ENCODE assay signal across 9 cellular contexts in the genomic region with DNA sequence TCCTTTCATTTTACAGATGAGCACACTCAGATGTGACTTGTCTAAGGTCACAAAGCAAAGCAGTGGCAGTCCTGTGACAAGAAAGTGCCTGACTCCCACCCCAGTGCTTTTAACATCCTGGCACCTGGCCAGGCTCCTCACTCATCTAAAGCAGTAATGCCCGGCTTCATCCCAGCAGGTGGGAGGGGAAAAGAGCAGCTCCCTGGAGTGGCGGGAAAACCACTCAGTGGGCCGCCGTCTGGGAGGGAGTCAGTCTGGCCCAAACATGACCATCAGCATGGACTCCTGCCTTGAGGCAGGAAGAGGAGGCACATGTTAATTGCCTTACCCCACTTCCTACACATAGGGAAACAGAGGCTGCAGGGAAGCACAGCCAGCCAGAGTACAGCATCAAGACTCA. TPM values are rescaled to one million over a fixed set of nuclear protein-coding genes. Genes with fewer than 3 reads are reported as not detected.
DNase-seq lines count a peak whose midpoint lies in the region; TF ChIP-seq lines count a peak whose summit lies in the region.
"Had no signal": no experiment of that assay in that cellular context is flagged by ENCODE, and none has a peak within 500 bp of the region (broad histone marks: within the 10 kb centered on the region; RNA-seq: fewer than 3 reads in every experiment).

No MANE protein-coding gene starts in this region.

- H4K20me1 ChIP-seq in BLaER1 = peaks cover 36% of the 10 kb centered on the region

- DNase-seq in NT2/D1 (ENCODE audit: low read depth, low spot score) = no peak
- peak; percentile 50 for DNase-seq in glomerular visceral epithelial cell (ENCODE audit: extremely low spot score)
- DNase-seq in superior temporal gyrus (ENCODE audit: extremely low spot score) = no peak
- DNase-seq in testis = no peak
- no peak for DNase-seq in T1000 (lab: John Stamatoyannopoulos, UW)
- DNase-seq in mucosa of gallbladder (ENCODE audit: low spot score) = no peak
- DNase-seq: activated CD4-positive, alpha-beta T cell treated with anti-CD3 and anti-CD28 coated beads, Interleukin-2, amount 50 U/mL, for 1 hour had no signal

- H3K27ac ChIP-seq in BLaER1 = peak overlapping the region; percentile 54
- H3K27ac ChIP-seq in HUES6 (ENCODE audit: low read depth, low read length) = no peak overlapping the region
- no peak overlapping the region for H3K27ac ChIP-seq in testis

- H3K9me3 ChIP-seq in BLaER1 (no peaks in the 10 kb centered on the region), HUES6 (ENCODE audit: control insufficient read depth, insufficient read depth, low read depth, low read length) (no peaks in the 10 kb centered on the region), NT2/D1 (ENCODE audit: insufficient read depth, low read length) (no peaks in the 10 kb centered on the region), testis (no peaks in the 10 kb centered on the region)

- H3K27me3 ChIP-seq in BLaER1 (peaks cover 30% of the 10 kb centered on the region), HUES6 (ENCODE audit: control insufficient read depth, insufficient read depth, low read length) (0 out of 2 replicates have a peak, but pooled peaks cover under 1% of the 10 kb centered on the region), NT2/D1 (ENCODE audit: insufficient read depth, insufficient read length) (peaks cover 9% of the 10 kb centered on the region), testis (no peaks in the 10 kb centered on the region)

- 42 to 60% methylated on average over 1 to 4 of the region's 4 CpGs for WGBS in testis, 2 donors

- no peaks in the 10 kb centered on the region for H3K36me3 ChIP-seq in BLaER1
- H3K36me3 ChIP-seq in HUES6 (ENCODE audit: control insufficient read depth, insufficient read depth, low read length) = peaks cover 14% of the 10 kb centered on the region
- peaks cover 27% of the 10 kb centered on the region for H3K36me3 ChIP-seq in NT2/D1 (ENCODE audit: insufficient read depth, insufficient read length, low read length)
- no peaks in the 10 kb centered on the region for H3K36me3 ChIP-seq in testis (ENCODE audit: low read depth, missing control alignments)

- TF ChIP-seq CTCF in testis (IDR thresholded peaks at IDR 0.05) = no peak

- TF ChIP-seq POLR2A in testis (IDR thresholded peaks at IDR 0.05) = no peak

- peaks cover 88% of the 10 kb centered on the region for H3K4me1 ChIP-seq in BLaER1
- peaks cover 41% of the 10 kb centered on the region for H3K4me1 ChIP-seq in HUES6 (ENCODE audit: control insufficient read depth, insufficient read depth, low read length)
- peaks cover 33% of the 10 kb centered on the region for H3K4me1 ChIP-seq in NT2/D1 (ENCODE audit: insufficient read depth, insufficient read length)
- H3K4me1 ChIP-seq in testis = peaks cover 54% of the 10 kb centered on the region

- peak overlapping the region; percentile 93 for H3K4me2 ChIP-seq in BLaER1

- H3K9ac ChIP-seq in BLaER1 (peak overlapping the region; percentile 78), HUES6 (ENCODE audit: low read length) (no peak overlapping the region), NT2/D1 (ENCODE audit: insufficient read length, low read depth) (peak overlapping the region; percentile 83)

- intact Hi-C loops in testis (cut with DNase I; ENCODE audit: low total_unique reads) = no loop called here

- H3K4me3 ChIP-seq in BLaER1 = peak overlapping the region; percentile 80
- peak overlapping the region; percentile 96; the same call in 1 of the 2 replicates for H3K4me3 ChIP-seq in HUES6 (ENCODE audit: low read depth, low read length)
- H3K4me3 ChIP-seq in NT2/D1 (ENCODE audit: insufficient read length, low read depth) = no peak overlapping the region
- no peak overlapping the region for H3K4me3 ChIP-seq in testis

RNA-seq across cellular contexts. Expression of a gene that starts 2.6 kb away (rescaled TPM):
- total RNA-seq in testis = 10 to 100 TPM in 1 of 2 donors, 1 to 10 TPM in 1; 8.1 to 20.9 TPM
- polyA plus RNA-seq in testis (ENCODE audit: insufficient read depth, low read depth, low replicate concordance) = 21.2 TPM
- 52.3 TPM for total RNA-seq in mucosa of gallbladder

RNA-seq across cellular contexts. Expression of a gene that starts 7.0 kb away (rescaled TPM):
- total RNA-seq in testis (100 to 1,000 TPM; 111 to 113 TPM), mucosa of gallbladder (119 TPM)
- polyA plus RNA-seq in testis (ENCODE audit: insufficient read depth, low read depth, low replicate concordance) = 144 TPM

RNA-seq across cellular contexts. Expression of a gene that starts 15.4 kb away (rescaled TPM):
- total RNA-seq in testis = 10 to 100 TPM; 13.9 to 14.3 TPM
- polyA plus RNA-seq in testis (ENCODE audit: insufficient read depth, low read depth, low replicate concordance) = 25.7 TPM
- total RNA-seq in mucosa of gallbladder = 51.5 TPM

RNA-seq across cellular contexts. Expression of a gene that starts 40.5 kb away (rescaled TPM):
- total RNA-seq in testis = 100 to 1,000 TPM; 157 to 176 TPM
- polyA plus RNA-seq in testis (ENCODE audit: insufficient read depth, low read depth, low replicate concordance) = 86.9 TPM
- 175 TPM for total RNA-seq in mucosa of gallbladder

RNA-seq across cellular contexts. Expression of a gene that starts 53.8 kb away (rescaled TPM):
- 10 to 100 TPM; 47.2 to 56.7 TPM for total RNA-seq in testis
- 34.8 TPM for polyA plus RNA-seq in testis (ENCODE audit: insufficient read depth, low read depth, low replicate concordance)
- 46.7 TPM for total RNA-seq in mucosa of gallbladder

Comparison
In these comparisons a context has a peak if more than half of its experiments do, and no peak if none do; other contexts are left out.
1. H3K4me3 ChIP-seq: peak in BLaER1 (single experiment) and HUES6 (single experiment); none in NT2/D1 (single experiment) and testis (0 of 2).